ENCODE assay signal across 2 cellular contexts in the genomic region with DNA sequence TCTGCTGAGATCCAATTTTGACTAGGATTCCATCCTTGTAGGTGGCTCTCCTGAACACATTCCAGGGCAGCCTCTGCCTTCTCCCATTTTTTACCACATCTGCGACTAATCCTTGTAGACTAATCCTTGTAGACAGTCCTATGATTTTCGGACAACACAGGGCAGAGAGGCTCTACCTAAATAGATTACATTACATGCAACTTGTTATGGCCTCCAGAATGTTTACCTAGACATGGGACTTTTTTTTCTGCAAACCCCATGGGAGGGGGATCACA.
TF ChIP-seq lines count a peak whose summit lies in the region.

No MANE protein-coding gene starts in this region.

TF ChIP-seq in IMR-90, 13 proteins besides CTCF, POLR2A, EP300 and RAD21:
- no peak for TF ChIP-seq CEBPB (IDR thresholded peaks at IDR 0.05; ENCODE audit: low read depth, low read length)
- TF ChIP-seq, protein P1, sequence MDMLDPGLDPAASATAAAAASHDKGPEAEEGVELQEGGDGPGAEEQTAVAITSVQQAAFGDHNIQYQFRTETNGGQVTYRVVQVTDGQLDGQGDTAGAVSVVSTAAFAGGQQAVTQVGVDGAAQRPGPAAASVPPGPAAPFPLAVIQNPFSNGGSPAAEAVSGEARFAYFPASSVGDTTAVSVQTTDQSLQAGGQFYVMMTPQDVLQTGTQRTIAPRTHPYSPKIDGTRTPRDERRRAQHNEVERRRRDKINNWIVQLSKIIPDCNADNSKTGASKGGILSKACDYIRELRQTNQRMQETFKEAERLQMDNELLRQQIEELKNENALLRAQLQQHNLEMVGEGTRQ (IDR thresholded peaks at IDR 0.05; ENCODE audit: low read depth, low read length) = no peak
- no peak for TF ChIP-seq RFX5 (IDR thresholded peaks at IDR 0.05; ENCODE audit: low read depth, low read length)
- TF ChIP-seq SMC3 (IDR thresholded peaks at IDR 0.05; ENCODE audit: low read depth, low read length) = no peak
- TF ChIP-seq NFE2L2 (IDR thresholded peaks at IDR 0.05; ENCODE audit: low read depth, low read length) = no peak
- TF ChIP-seq CHD1 (IDR thresholded peaks at IDR 0.05; ENCODE audit: low read depth, low read length) = no peak

TF ChIP-seq in GM12878, 131 proteins besides CTCF, POLR2A, EP300 and RAD21:
- TF ChIP-seq, protein P1 (IDR thresholded peaks at IDR 0.05; ENCODE audit: borderline replicate concordance, low read depth, low read length) = no peak
- TF ChIP-seq SIN3A (IDR thresholded peaks at IDR 0.05; ENCODE audit: low read depth, low read length) = no peak
- no peak for TF ChIP-seq BCL11A (IDR thresholded peaks at IDR 0.05; ENCODE audit: low read depth, low read length)
- TF ChIP-seq, protein P2, sequence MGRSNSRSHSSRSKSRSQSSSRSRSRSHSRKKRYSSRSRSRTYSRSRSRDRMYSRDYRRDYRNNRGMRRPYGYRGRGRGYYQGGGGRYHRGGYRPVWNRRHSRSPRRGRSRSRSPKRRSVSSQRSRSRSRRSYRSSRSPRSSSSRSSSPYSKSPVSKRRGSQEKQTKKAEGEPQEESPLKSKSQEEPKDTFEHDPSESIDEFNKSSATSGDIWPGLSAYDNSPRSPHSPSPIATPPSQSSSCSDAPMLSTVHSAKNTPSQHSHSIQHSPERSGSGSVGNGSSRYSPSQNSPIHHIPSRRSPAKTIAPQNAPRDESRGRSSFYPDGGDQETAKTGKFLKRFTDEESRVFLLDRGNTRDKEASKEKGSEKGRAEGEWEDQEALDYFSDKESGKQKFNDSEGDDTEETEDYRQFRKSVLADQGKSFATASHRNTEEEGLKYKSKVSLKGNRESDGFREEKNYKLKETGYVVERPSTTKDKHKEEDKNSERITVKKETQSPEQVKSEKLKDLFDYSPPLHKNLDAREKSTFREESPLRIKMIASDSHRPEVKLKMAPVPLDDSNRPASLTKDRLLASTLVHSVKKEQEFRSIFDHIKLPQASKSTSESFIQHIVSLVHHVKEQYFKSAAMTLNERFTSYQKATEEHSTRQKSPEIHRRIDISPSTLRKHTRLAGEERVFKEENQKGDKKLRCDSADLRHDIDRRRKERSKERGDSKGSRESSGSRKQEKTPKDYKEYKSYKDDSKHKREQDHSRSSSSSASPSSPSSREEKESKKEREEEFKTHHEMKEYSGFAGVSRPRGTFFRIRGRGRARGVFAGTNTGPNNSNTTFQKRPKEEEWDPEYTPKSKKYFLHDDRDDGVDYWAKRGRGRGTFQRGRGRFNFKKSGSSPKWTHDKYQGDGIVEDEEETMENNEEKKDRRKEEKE (IDR thresholded peaks at IDR 0.05) = no peak
- TF ChIP-seq MTA3 (IDR thresholded peaks at IDR 0.05; ENCODE audit: borderline replicate concordance, low read length) = no peak
- no peak for TF ChIP-seq LARP7 (IDR thresholded peaks at IDR 0.05)
- TF ChIP-seq SREBF1 (IDR thresholded peaks at IDR 0.05; ENCODE audit: low read length) = no peak
- TF ChIP-seq HCFC1 (IDR thresholded peaks at IDR 0.05; ENCODE audit: low read length) = no peak
- TF ChIP-seq RBBP5 (conservative IDR thresholded peaks at IDR 0.05) = no peak
- TF ChIP-seq, protein P3, sequence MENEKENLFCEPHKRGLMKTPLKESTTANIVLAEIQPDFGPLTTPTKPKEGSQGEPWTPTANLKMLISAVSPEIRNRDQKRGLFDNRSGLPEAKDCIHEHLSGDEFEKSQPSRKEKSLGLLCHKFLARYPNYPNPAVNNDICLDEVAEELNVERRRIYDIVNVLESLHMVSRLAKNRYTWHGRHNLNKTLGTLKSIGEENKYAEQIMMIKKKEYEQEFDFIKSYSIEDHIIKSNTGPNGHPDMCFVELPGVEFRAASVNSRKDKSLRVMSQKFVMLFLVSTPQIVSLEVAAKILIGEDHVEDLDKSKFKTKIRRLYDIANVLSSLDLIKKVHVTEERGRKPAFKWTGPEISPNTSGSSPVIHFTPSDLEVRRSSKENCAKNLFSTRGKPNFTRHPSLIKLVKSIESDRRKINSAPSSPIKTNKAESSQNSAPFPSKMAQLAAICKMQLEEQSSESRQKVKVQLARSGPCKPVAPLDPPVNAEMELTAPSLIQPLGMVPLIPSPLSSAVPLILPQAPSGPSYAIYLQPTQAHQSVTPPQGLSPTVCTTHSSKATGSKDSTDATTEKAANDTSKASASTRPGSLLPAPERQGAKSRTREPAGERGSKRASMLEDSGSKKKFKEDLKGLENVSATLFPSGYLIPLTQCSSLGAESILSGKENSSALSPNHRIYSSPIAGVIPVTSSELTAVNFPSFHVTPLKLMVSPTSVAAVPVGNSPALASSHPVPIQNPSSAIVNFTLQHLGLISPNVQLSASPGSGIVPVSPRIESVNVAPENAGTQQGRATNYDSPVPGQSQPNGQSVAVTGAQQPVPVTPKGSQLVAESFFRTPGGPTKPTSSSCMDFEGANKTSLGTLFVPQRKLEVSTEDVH (IDR thresholded peaks at IDR 0.05; ENCODE audit: low read depth, partially characterized antibody) = no peak
- TF ChIP-seq, protein P4, sequence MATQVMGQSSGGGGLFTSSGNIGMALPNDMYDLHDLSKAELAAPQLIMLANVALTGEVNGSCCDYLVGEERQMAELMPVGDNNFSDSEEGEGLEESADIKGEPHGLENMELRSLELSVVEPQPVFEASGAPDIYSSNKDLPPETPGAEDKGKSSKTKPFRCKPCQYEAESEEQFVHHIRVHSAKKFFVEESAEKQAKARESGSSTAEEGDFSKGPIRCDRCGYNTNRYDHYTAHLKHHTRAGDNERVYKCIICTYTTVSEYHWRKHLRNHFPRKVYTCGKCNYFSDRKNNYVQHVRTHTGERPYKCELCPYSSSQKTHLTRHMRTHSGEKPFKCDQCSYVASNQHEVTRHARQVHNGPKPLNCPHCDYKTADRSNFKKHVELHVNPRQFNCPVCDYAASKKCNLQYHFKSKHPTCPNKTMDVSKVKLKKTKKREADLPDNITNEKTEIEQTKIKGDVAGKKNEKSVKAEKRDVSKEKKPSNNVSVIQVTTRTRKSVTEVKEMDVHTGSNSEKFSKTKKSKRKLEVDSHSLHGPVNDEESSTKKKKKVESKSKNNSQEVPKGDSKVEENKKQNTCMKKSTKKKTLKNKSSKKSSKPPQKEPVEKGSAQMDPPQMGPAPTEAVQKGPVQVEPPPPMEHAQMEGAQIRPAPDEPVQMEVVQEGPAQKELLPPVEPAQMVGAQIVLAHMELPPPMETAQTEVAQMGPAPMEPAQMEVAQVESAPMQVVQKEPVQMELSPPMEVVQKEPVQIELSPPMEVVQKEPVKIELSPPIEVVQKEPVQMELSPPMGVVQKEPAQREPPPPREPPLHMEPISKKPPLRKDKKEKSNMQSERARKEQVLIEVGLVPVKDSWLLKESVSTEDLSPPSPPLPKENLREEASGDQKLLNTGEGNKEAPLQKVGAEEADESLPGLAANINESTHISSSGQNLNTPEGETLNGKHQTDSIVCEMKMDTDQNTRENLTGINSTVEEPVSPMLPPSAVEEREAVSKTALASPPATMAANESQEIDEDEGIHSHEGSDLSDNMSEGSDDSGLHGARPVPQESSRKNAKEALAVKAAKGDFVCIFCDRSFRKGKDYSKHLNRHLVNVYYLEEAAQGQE (IDR thresholded peaks at IDR 0.05; ENCODE audit: low read depth, low read length) = no peak
- no peak for TF ChIP-seq TCF12 (IDR thresholded peaks at IDR 0.05; ENCODE audit: low read depth, low read length)
- TF ChIP-seq CBX5 (IDR thresholded peaks at IDR 0.05; ENCODE audit: low read depth) = no peak
- TF ChIP-seq, protein P5, sequence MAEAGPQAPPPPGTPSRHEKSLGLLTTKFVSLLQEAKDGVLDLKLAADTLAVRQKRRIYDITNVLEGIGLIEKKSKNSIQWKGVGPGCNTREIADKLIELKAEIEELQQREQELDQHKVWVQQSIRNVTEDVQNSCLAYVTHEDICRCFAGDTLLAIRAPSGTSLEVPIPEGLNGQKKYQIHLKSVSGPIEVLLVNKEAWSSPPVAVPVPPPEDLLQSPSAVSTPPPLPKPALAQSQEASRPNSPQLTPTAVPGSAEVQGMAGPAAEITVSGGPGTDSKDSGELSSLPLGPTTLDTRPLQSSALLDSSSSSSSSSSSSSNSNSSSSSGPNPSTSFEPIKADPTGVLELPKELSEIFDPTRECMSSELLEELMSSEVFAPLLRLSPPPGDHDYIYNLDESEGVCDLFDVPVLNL (IDR thresholded peaks at IDR 0.05; ENCODE audit: low read depth, low read length) = no peak
- no peak for TF ChIP-seq CREM (IDR thresholded peaks at IDR 0.05; ENCODE audit: low read depth)
- no peak for TF ChIP-seq SIX5 (IDR thresholded peaks at IDR 0.05; ENCODE audit: low read depth, low read length, severe bottlenecking)
- TF ChIP-seq, protein P6, sequence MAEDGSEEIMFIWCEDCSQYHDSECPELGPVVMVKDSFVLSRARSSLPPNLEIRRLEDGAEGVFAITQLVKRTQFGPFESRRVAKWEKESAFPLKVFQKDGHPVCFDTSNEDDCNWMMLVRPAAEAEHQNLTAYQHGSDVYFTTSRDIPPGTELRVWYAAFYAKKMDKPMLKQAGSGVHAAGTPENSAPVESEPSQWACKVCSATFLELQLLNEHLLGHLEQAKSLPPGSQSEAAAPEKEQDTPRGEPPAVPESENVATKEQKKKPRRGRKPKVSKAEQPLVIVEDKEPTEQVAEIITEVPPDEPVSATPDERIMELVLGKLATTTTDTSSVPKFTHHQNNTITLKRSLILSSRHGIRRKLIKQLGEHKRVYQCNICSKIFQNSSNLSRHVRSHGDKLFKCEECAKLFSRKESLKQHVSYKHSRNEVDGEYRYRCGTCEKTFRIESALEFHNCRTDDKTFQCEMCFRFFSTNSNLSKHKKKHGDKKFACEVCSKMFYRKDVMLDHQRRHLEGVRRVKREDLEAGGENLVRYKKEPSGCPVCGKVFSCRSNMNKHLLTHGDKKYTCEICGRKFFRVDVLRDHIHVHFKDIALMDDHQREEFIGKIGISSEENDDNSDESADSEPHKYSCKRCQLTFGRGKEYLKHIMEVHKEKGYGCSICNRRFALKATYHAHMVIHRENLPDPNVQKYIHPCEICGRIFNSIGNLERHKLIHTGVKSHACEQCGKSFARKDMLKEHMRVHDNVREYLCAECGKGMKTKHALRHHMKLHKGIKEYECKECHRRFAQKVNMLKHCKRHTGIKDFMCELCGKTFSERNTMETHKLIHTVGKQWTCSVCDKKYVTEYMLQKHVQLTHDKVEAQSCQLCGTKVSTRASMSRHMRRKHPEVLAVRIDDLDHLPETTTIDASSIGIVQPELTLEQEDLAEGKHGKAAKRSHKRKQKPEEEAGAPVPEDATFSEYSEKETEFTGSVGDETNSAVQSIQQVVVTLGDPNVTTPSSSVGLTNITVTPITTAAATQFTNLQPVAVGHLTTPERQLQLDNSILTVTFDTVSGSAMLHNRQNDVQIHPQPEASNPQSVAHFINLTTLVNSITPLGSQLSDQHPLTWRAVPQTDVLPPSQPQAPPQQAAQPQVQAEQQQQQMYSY (CRISPR knock-in tag; IDR thresholded peaks at IDR 0.05) = no peak
- TF ChIP-seq CHD1 (IDR thresholded peaks at IDR 0.05; ENCODE audit: low read depth, low read length) = no peak
- TF ChIP-seq, protein P7, sequence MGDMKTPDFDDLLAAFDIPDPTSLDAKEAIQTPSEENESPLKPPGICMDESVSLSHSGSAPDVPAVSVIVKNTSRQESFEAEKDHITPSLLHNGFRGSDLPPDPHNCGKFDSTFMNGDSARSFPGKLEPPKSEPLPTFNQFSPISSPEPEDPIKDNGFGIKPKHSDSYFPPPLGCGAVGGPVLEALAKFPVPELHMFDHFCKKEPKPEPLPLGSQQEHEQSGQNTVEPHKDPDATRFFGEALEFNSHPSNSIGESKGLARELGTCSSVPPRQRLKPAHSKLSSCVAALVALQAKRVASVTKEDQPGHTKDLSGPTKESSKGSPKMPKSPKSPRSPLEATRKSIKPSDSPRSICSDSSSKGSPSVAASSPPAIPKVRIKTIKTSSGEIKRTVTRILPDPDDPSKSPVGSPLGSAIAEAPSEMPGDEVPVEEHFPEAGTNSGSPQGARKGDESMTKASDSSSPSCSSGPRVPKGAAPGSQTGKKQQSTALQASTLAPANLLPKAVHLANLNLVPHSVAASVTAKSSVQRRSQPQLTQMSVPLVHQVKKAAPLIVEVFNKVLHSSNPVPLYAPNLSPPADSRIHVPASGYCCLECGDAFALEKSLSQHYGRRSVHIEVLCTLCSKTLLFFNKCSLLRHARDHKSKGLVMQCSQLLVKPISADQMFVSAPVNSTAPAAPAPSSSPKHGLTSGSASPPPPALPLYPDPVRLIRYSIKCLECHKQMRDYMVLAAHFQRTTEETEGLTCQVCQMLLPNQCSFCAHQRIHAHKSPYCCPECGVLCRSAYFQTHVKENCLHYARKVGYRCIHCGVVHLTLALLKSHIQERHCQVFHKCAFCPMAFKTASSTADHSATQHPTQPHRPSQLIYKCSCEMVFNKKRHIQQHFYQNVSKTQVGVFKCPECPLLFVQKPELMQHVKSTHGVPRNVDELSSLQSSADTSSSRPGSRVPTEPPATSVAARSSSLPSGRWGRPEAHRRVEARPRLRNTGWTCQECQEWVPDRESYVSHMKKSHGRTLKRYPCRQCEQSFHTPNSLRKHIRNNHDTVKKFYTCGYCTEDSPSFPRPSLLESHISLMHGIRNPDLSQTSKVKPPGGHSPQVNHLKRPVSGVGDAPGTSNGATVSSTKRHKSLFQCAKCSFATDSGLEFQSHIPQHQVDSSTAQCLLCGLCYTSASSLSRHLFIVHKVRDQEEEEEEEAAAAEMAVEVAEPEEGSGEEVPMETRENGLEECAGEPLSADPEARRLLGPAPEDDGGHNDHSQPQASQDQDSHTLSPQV (IDR thresholded peaks at IDR 0.05) = no peak
- no peak for TF ChIP-seq SRF (IDR thresholded peaks at IDR 0.05; ENCODE audit: low read depth in 2 of 2, low read length in 2 of 2)
